16 cellular contexts compared by ENCODE assay signal in genomic region chr2:157192445-157193423, GRCh38.
DNase-seq lines count a peak whose midpoint lies in the region; ATAC-seq and TF ChIP-seq lines count a peak whose summit lies in the region.
"Had no signal": no experiment of that assay in that cellular context is flagged by ENCODE, and none has a peak within 500 bp of the region (broad histone marks: within the 10 kb centered on the region; RNA-seq: fewer than 3 reads in every experiment).

No MANE protein-coding gene starts in this region.

- H4K20me1 ChIP-seq in mammary epithelial cell (ENCODE audit: insufficient read depth, low read length) = no peaks in the 10 kb centered on the region

- H3K27ac ChIP-seq in mammary epithelial cell (ENCODE audit: insufficient read depth, low read depth, low read length) = no peak overlapping the region
- H3K27ac ChIP-seq in substantia nigra (ENCODE audit: low read depth, low read length, poor library complexity, severe bottlenecking) = no peak overlapping the region
- no peak overlapping the region for H3K27ac ChIP-seq in right lobe of liver
- no peak overlapping the region for H3K27ac ChIP-seq in psoas muscle
- no peak overlapping the region for H3K27ac ChIP-seq in upper lobe of right lung
- H3K27ac ChIP-seq: dorsolateral prefrontal cortex, Peyer's patch had no signal

- H3K9me3 Mint-ChIP-seq in MCF 10A (ENCODE audit: unreplicated experiment) = no peaks in the 10 kb centered on the region
- H3K9me3 Mint-ChIP-seq: activated B cell treated with CpG ODN at 0.5 μM for 24 hours; activated naive CD4-positive, alpha-beta T cell treated with anti-CD3 and anti-CD28 coated beads for 36 hours; HFFc6 had no signal

- BruUV-seq in MCF 10A (replicated peaks; lab: Mats Ljungman, UMichigan) (no TSS peak), mammary epithelial cell (replicated peaks; lab: Mats Ljungman, UMichigan) (no TSS peak)

- dilution Hi-C loops in mammary epithelial cell (cut with HindIII; ENCODE audit: low sequenced_read_pairs) = no loop called here

- intact Hi-C loops in MCF 10A (cut with micrococcal nuclease) (no loop called here), mammary epithelial cell (cut with micrococcal nuclease) (loop anchor here (5.0 kb wide), 1 partner anchor 135 kb away; no protein-coding TSS in a partner anchor), right lobe of liver (cut with DNase I) (loop anchor here in 1 of 2 donors (10.0 kb wide), 1 partner anchor 1818 kb away; no protein-coding TSS in a partner anchor), psoas muscle (cut with DNase I) (loop anchor here in 1 of 2 donors (5.0 kb wide), 1 partner anchor 1815 kb away; no protein-coding TSS in a partner anchor), upper lobe of right lung (cut with DNase I) (no loop called here)

- H3K4me1 ChIP-seq in mammary epithelial cell (ENCODE audit: insufficient read depth, low read length) (no peaks in the 10 kb centered on the region), right lobe of liver (no peaks in the 10 kb centered on the region), psoas muscle (peaks cover 3% of the 10 kb centered on the region), upper lobe of right lung (no peaks in the 10 kb centered on the region)
- H3K4me1 ChIP-seq: Peyer's patch had no signal

- DNase-seq in MCF 10A (ENCODE audit: unreplicated experiment) = no peak
- no peak for DNase-seq in mammary epithelial cell
- DNase-seq in substantia nigra (lab: John Stamatoyannopoulos, UW) = no peak
- DNase-seq in right lobe of liver = no peak
- no peak for DNase-seq in psoas muscle
- no peak for DNase-seq in upper lobe of right lung
- DNase-seq: 8988T; activated B cell treated with CpG ODN at 0.5 μM for 24 hours; activated naive CD4-positive, alpha-beta T cell treated with anti-CD3 and anti-CD28 coated beads for 36 hours; dorsolateral prefrontal cortex; HFFc6; NCI-H2029 treated with DMSO at 0.1 percent for 48 hours; Peyer's patch had no signal

- H3K36me3 ChIP-seq in mammary epithelial cell (ENCODE audit: insufficient read depth, low read length) (no peaks in the 10 kb centered on the region), right lobe of liver (no peaks in the 10 kb centered on the region), psoas muscle (ENCODE audit: insufficient read depth in 1 of 2, low read depth in 1 of 2) (no peaks in the 10 kb centered on the region), upper lobe of right lung (no peaks in the 10 kb centered on the region)
- H3K36me3 ChIP-seq: Peyer's patch had no signal

- H3K27ac Mint-ChIP-seq in MCF 10A (ENCODE audit: low read depth, unreplicated experiment) = peak overlapping the region; percentile 31
- H3K27ac Mint-ChIP-seq: activated B cell treated with CpG ODN at 0.5 μM for 24 hours; activated naive CD4-positive, alpha-beta T cell treated with anti-CD3 and anti-CD28 coated beads for 36 hours had no signal

- H3K9me3 ChIP-seq in mammary epithelial cell (replicated peaks; ENCODE audit: insufficient read depth, low read length) = no peaks in the 10 kb centered on the region
- no peaks in the 10 kb centered on the region for H3K9me3 ChIP-seq in right lobe of liver
- H3K9me3 ChIP-seq in psoas muscle = no peaks in the 10 kb centered on the region
- H3K9me3 ChIP-seq in upper lobe of right lung = no peaks in the 10 kb centered on the region
- H3K9me3 ChIP-seq: Peyer's patch had no signal

- H3K79me2 ChIP-seq in mammary epithelial cell (ENCODE audit: insufficient read depth, low read length) = no peaks in the 10 kb centered on the region

- H3K27me3 ChIP-seq in mammary epithelial cell (ENCODE audit: insufficient read depth, low read length) = no peaks in the 10 kb centered on the region
- no peaks in the 10 kb centered on the region for H3K27me3 ChIP-seq in right lobe of liver
- H3K27me3 ChIP-seq in psoas muscle (ENCODE audit: insufficient read depth in 3 of 3, low read length in 2 of 3) = no peaks in the 10 kb centered on the region
- H3K27me3 ChIP-seq in upper lobe of right lung = no peaks in the 10 kb centered on the region
- H3K27me3 ChIP-seq: Peyer's patch had no signal

- no peak overlapping the region for H3K4me3 Mint-ChIP-seq in MCF 10A (ENCODE audit: unreplicated experiment)
- H3K4me3 Mint-ChIP-seq: activated B cell treated with CpG ODN at 0.5 μM for 24 hours; activated naive CD4-positive, alpha-beta T cell treated with anti-CD3 and anti-CD28 coated beads for 36 hours; HFFc6 had no signal

- ATAC-seq in HG02642 (IDR thresholded peaks at IDR 0.05; ENCODE audit: poor library complexity, unreplicated experiment) (peak; percentile 80), HG03457 (IDR thresholded peaks at IDR 0.05; ENCODE audit: unreplicated experiment) (peak; percentile 83), right lobe of liver (no peak), psoas muscle (no peak), upper lobe of right lung (no peak)

- H3K27me3 Mint-ChIP-seq in MCF 10A (ENCODE audit: insufficient read depth, unreplicated experiment) = no peaks in the 10 kb centered on the region

- WGBS in mammary epithelial cell (ENCODE audit: low coverage, missing lambda C conversion rate) = 90% methylated on average over 8 of the region's 8 CpGs
- WGBS in right lobe of liver (ENCODE audit: insufficient coverage, low coverage, low lambda C conversion rate, missing lambda C conversion rate) = 70% methylated on average over 8 of the region's 8 CpGs
- 58 to 78% (median 64%) methylated on average over 8 of the region's 8 CpGs for whole genome bisulfite sequencing in psoas muscle, 3 donors

- no peak overlapping the region for H2AFZ ChIP-seq in mammary epithelial cell (ENCODE audit: low read depth, low read length)

- H3K4me2 ChIP-seq in mammary epithelial cell (ENCODE audit: insufficient read depth, low read depth, low read length) = no peak overlapping the region

- TF ChIP-seq CTCF in MCF 10A (IDR thresholded peaks at IDR 0.05; ENCODE audit: unreplicated experiment) (no peak), mammary epithelial cell (conservative IDR thresholded peaks at IDR 0.05 in 1 of 2, IDR thresholded peaks at IDR 0.05 in 1 of 2; ENCODE audit: extremely low read depth in 1 of 2, insufficient read depth in 1 of 2, low read depth in 1 of 2, low read length in 2 of 2) (no peak), right lobe of liver (IDR thresholded peaks at IDR 0.05) (no peak), psoas muscle (IDR thresholded peaks at IDR 0.05) (no peak), upper lobe of right lung (IDR thresholded peaks at IDR 0.05) (no peak)

- no peaks in the 10 kb centered on the region for H3K36me3 Mint-ChIP-seq in MCF 10A (ENCODE audit: insufficient read depth, unreplicated experiment)

- no peak overlapping the region for H3K4me3 ChIP-seq in mammary epithelial cell (replicated peaks in 1 of 3; ENCODE audit: insufficient read depth in 1 of 3, low read depth in 2 of 3, low read length in 3 of 3)
- no peak overlapping the region for H3K4me3 ChIP-seq in right lobe of liver
- H3K4me3 ChIP-seq in psoas muscle = no peak overlapping the region
- H3K4me3 ChIP-seq in upper lobe of right lung = no peak overlapping the region
- H3K4me3 ChIP-seq: dorsolateral prefrontal cortex, Peyer's patch, skin epidermis had no signal

- in situ Hi-C loops in mammary epithelial cell (cut with MboI; ENCODE audit: low sequenced_read_pairs in 2 of 2) = loop anchor here (25.0 kb wide), 2 partner anchors 305 to 1805 kb away; no protein-coding TSS in a partner anchor

- CTCF ChIA-PET in MCF 10A (lab: Yijun Ruan, JAX) (interaction anchor here (0.5 to 2.8 kb wide), 31 partner anchors 11 to 1825 kb away, joined by 3 to 26 read pairs (median 3); no protein-coding TSS in a partner anchor), mammary epithelial cell (lab: Charles Lee; ENCODE audit: low non-redundant PET) (interaction anchor here (1.2 kb wide), 1 partner anchor 1815 kb away, joined by 8 read pairs; no protein-coding TSS in a partner anchor)

- peaks cover 12% of the 10 kb centered on the region for H3K4me1 Mint-ChIP-seq in MCF 10A (ENCODE audit: insufficient read depth, unreplicated experiment)
- H3K4me1 Mint-ChIP-seq: activated B cell treated with CpG ODN at 0.5 μM for 24 hours had no signal

- no peak overlapping the region for H3K9ac ChIP-seq in mammary epithelial cell (ENCODE audit: insufficient read depth, low read length)

- POLR2A ChIA-PET in MCF 10A (lab: Yijun Ruan, JAX) = interaction anchor here (0.7 to 1.1 kb wide), 3 partner anchors 15 to 858 kb away, joined by 3 to 4 read pairs (median 3); no protein-coding TSS in a partner anchor

- TF ChIP-seq POLR2A in right lobe of liver (IDR thresholded peaks at IDR 0.05) = no peak

Comparison
In these comparisons a context has a peak if more than half of its experiments do, and no peak if none do; other contexts are left out.
1. ATAC-seq: peak in HG02642 (single experiment) and HG03457 (single experiment); none in right lobe of liver (0 of 4), psoas muscle (0 of 4) and upper lobe of right lung (single experiment).